In the genomic region with DNA sequence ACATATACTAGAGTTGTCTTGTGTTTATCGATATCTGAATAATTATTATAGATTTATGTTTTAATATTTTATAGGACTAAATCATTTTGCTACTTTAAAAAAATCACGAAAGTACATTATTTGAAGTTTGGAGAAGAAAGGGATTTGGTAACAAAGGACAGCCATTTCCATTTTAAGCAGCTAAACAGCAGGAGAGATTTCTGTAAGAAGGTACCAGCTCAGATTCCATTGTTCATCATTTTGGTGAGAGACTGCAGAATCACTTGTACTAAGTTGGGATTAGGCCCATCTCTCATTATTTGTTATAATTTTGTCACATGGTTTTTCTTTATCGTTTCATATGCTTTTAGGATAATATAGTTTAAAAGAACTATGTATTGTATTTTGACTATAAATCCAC, we compare ENCODE assay signal across 1 cellular context.
TF ChIP-seq lines count a peak whose summit lies in the region.

No MANE protein-coding gene starts in this region.

TF ChIP-seq in H1, 55 proteins besides CTCF, POLR2A, EP300 and RAD21 (continued from another document):
- TF ChIP-seq, protein P1, sequence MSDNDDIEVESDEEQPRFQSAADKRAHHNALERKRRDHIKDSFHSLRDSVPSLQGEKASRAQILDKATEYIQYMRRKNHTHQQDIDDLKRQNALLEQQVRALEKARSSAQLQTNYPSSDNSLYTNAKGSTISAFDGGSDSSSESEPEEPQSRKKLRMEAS (IDR thresholded peaks at IDR 0.05) = no peak
